Comparison of ENCODE assay signal across 8 cellular contexts in genomic region chr5:134371834-134372340, GRCh38. TPM values are rescaled to one million over a fixed set of nuclear protein-coding genes. Genes with fewer than 3 reads are reported as not detected.
DNase-seq lines count a peak whose midpoint lies in the region; ATAC-seq and TF ChIP-seq lines count a peak whose summit lies in the region.

No MANE protein-coding gene starts in this region.

- peak overlapping the region; percentile 94 to 99 (median 98) for H3K4me3 Mint-ChIP-seq in CD4-positive, CD25-positive, alpha-beta regulatory T cell
- H3K4me3 Mint-ChIP-seq in HFFc6 = peak overlapping the region; percentile 98
- H3K4me3 Mint-ChIP-seq in activated naive CD8-positive, alpha-beta T cell = peak overlapping the region; percentile 97

- POLR2A ChIA-PET in RWPE1 (lab: Yijun Ruan, JAX; ENCODE audit: low non-redundant PET) = interaction anchor here (0.5 to 1.3 kb wide), 7 partner anchors 9 to 277 kb away, joined by 3 to 8 read pairs (median 4); no protein-coding TSS in a partner anchor

- TF ChIP-seq CTCF in HFFc6 (IDR thresholded peaks at IDR 0.05) (no peak), RWPE1 (conservative IDR thresholded peaks at IDR 0.05; ENCODE audit: low read depth) (no peak), neutrophil (IDR thresholded peaks at IDR 0.05) (no peak), upper lobe of right lung (IDR thresholded peaks at IDR 0.05) (no peak)

- H3K9me3 ChIP-seq in CD4-positive, CD25-positive, alpha-beta regulatory T cell (ENCODE audit: control insufficient read depth in 2 of 2, low read length in 2 of 2) = no peaks in the 10 kb centered on the region
- H3K9me3 ChIP-seq in neutrophil = no peaks in the 10 kb centered on the region
- H3K9me3 ChIP-seq in upper lobe of right lung = no peaks in the 10 kb centered on the region

- H3K27me3 ChIP-seq in CD4-positive, CD25-positive, alpha-beta regulatory T cell (ENCODE audit: control insufficient read depth, insufficient read depth, low read length) = no peaks in the 10 kb centered on the region
- H3K27me3 ChIP-seq in neutrophil (no peaks in the 10 kb centered on the region), upper lobe of right lung (no peaks in the 10 kb centered on the region)

- DNase-seq in CD4-positive, CD25-positive, alpha-beta regulatory T cell = peak; percentile 10 to 48 (median 35)
- DNase-seq in HFFc6 = peak; percentile 5
- peak; percentile 64 for DNase-seq in RWPE1 (ENCODE audit: low spot score)
- DNase-seq in head of caudate nucleus = peak; percentile 25 to 74 (median 52)
- DNase-seq in upper lobe of right lung = peak; percentile 77
- DNase-seq in epidermal melanocyte (ENCODE audit: insufficient read length, low spot score) = no peak

- CTCF ChIA-PET in RWPE1 (lab: Yijun Ruan, JAX) = interaction anchor here (0.7 to 1.5 kb wide), 4 partner anchors 9 to 190 kb away, joined by 3 read pairs; no protein-coding TSS in a partner anchor

- peaks cover 19% of the 10 kb centered on the region for H3K36me3 Mint-ChIP-seq in CD4-positive, CD25-positive, alpha-beta regulatory T cell
- H3K36me3 Mint-ChIP-seq in HFFc6 (ENCODE audit: low read depth) = peaks cover 16% of the 10 kb centered on the region
- peaks cover 6% of the 10 kb centered on the region for H3K36me3 Mint-ChIP-seq in activated naive CD8-positive, alpha-beta T cell

- H3K4me3 ChIP-seq in CD4-positive, CD25-positive, alpha-beta regulatory T cell (ENCODE audit: low read depth, low read length) = peak overlapping the region; percentile 95
- H3K4me3 ChIP-seq in neutrophil (ENCODE audit: low read depth in 1 of 2, low read length in 1 of 2) (peak overlapping the region; percentile 96 to 97), upper lobe of right lung (peak overlapping the region; percentile 89)

- peaks cover 0 to 5% (median 3%) of the 10 kb centered on the region in 7 donors for H3K9me3 Mint-ChIP-seq in CD4-positive, CD25-positive, alpha-beta regulatory T cell
- no peaks in the 10 kb centered on the region; the same call in 1 of the 2 replicates for H3K9me3 Mint-ChIP-seq in HFFc6
- no peaks in the 10 kb centered on the region for H3K9me3 Mint-ChIP-seq in activated naive CD8-positive, alpha-beta T cell (ENCODE audit: low read depth)

- intact Hi-C loops in head of caudate nucleus (cut with DNase I) = loop anchor here (2.0 to 5.0 kb wide), 3 partner anchors 40 to 155 kb away; partner anchors contain the start of genes CDKN2AIPNL and PPP2CA
- intact Hi-C loops in upper lobe of right lung (cut with DNase I) = no loop called here

- H3K36me3 ChIP-seq in CD4-positive, CD25-positive, alpha-beta regulatory T cell (ENCODE audit: control insufficient read depth, insufficient read depth, low read length) = peaks cover 19% of the 10 kb centered on the region
- peaks cover 27% of the 10 kb centered on the region for H3K36me3 ChIP-seq in neutrophil
- peaks cover 17% of the 10 kb centered on the region for H3K36me3 ChIP-seq in upper lobe of right lung

- peak overlapping the region; percentile 98 to 100 (median 100) for H3K27ac Mint-ChIP-seq in CD4-positive, CD25-positive, alpha-beta regulatory T cell
- H3K27ac Mint-ChIP-seq in HFFc6 = peak overlapping the region; percentile 99
- H3K27ac Mint-ChIP-seq in activated naive CD8-positive, alpha-beta T cell = peak overlapping the region; percentile 100

- H3K27ac ChIP-seq in CD4-positive, CD25-positive, alpha-beta regulatory T cell (ENCODE audit: insufficient read depth, low read length, poor library complexity, severe bottlenecking) = peak overlapping the region; percentile 98
- H3K27ac ChIP-seq in RWPE1 (peak overlapping the region; percentile 94), neutrophil (peak overlapping the region; percentile 99), upper lobe of right lung (peak overlapping the region; percentile 100)

- peaks cover 50% of the 10 kb centered on the region for H3K4me1 ChIP-seq in CD4-positive, CD25-positive, alpha-beta regulatory T cell (ENCODE audit: control insufficient read depth, insufficient read depth, low read length, poor library complexity, severe bottlenecking)
- peaks cover 32 to 38% of the 10 kb centered on the region in 2 experiments for H3K4me1 ChIP-seq in neutrophil (ENCODE audit: control insufficient read depth in 1 of 2, insufficient read depth in 1 of 2, low read depth in 1 of 2, low read length in 1 of 2)
- peaks cover 27% of the 10 kb centered on the region for H3K4me1 ChIP-seq in upper lobe of right lung

- peaks cover 23% of the 10 kb centered on the region for H3K27me3 Mint-ChIP-seq in CD4-positive, CD25-positive, alpha-beta regulatory T cell
- peaks cover 8% of the 10 kb centered on the region for H3K27me3 Mint-ChIP-seq in HFFc6 (ENCODE audit: insufficient read depth)
- no peaks in the 10 kb centered on the region for H3K27me3 Mint-ChIP-seq in activated naive CD8-positive, alpha-beta T cell

- no peak for ATAC-seq in CD4-positive, CD25-positive, alpha-beta regulatory T cell (ENCODE audit: low read depth in 2 of 2)
- peak; percentile 48 for ATAC-seq in upper lobe of right lung

- peaks cover 31 to 74% (median 49%) of the 10 kb centered on the region in 4 donors for H3K4me1 Mint-ChIP-seq in CD4-positive, CD25-positive, alpha-beta regulatory T cell
- peaks cover 47% of the 10 kb centered on the region for H3K4me1 Mint-ChIP-seq in HFFc6 (ENCODE audit: low read depth)
- peaks cover 57% of the 10 kb centered on the region for H3K4me1 Mint-ChIP-seq in activated naive CD8-positive, alpha-beta T cell (ENCODE audit: low read depth)

RNA-seq across cellular contexts. Expression of gene UBE2B, which starts 0.5 kb away (rescaled TPM):
- 142 TPM for total RNA-seq in CD4-positive, CD25-positive, alpha-beta regulatory T cell
- polyA plus RNA-seq in CD4-positive, CD25-positive, alpha-beta regulatory T cell = 100 to 1,000 TPM in 1 of 4 donors, 10 to 100 TPM in 3; 84.5 to 110 (median 95.3) TPM
- total RNA-seq in HFFc6 (2021; fragmentation: NEBNext Ultra II Directional; extraction: Animal tissue kit (Norgen Biotek cat#: 25700)) = 100 to 1,000 TPM in 1 of 6 experiments, 10 to 100 TPM in 5; 85.0 to 105 (median 95.6) TPM
- 94.6 TPM for total RNA-seq in upper lobe of right lung

RNA-seq across cellular contexts. Expression of gene CDKL3, which starts 4.9 kb away (rescaled TPM):
- total RNA-seq in CD4-positive, CD25-positive, alpha-beta regulatory T cell = not detected
- under 1 TPM in 2 of 4 donors, not detected in 2; 0.61 to 0.71 TPM for polyA plus RNA-seq in CD4-positive, CD25-positive, alpha-beta regulatory T cell
- total RNA-seq in HFFc6 (2021; fragmentation: NEBNext Ultra II Directional; extraction: Animal tissue kit (Norgen Biotek cat#: 25700)) = 1 to 10 TPM; 1.4 to 3.2 (median 2.2) TPM
- 3.0 TPM for total RNA-seq in upper lobe of right lung

RNA-seq across cellular contexts. Expression of gene CDKN2AIPNL, which starts 39.8 kb away (rescaled TPM):
- total RNA-seq in CD4-positive, CD25-positive, alpha-beta regulatory T cell = 13.5 TPM
- polyA plus RNA-seq in CD4-positive, CD25-positive, alpha-beta regulatory T cell = 10 to 100 TPM; 24.6 to 32.4 (median 30.4) TPM
- total RNA-seq in HFFc6 (2021; fragmentation: NEBNext Ultra II Directional; extraction: Animal tissue kit (Norgen Biotek cat#: 25700)) = 10 to 100 TPM; 23.3 to 30.2 (median 28.4) TPM
- total RNA-seq in upper lobe of right lung = 16.5 TPM
